ENCODE assay signal across 3 cellular contexts in genomic region chr10:130836344-130836743, GRCh38.
"Had no signal": no experiment of that assay in that cellular context is flagged by ENCODE, and none has a peak within 500 bp of the region (broad histone marks: within the 10 kb centered on the region; RNA-seq: fewer than 3 reads in every experiment).

No MANE protein-coding gene starts in this region.

- DNase-seq: GDM1, GF-D8 had no signal

- H3K4me3 ChIP-seq: GM12878 had no signal

- ATAC-seq: GM12878 had no signal
